ENCODE assay signal across 22 cellular contexts in the genomic region with DNA sequence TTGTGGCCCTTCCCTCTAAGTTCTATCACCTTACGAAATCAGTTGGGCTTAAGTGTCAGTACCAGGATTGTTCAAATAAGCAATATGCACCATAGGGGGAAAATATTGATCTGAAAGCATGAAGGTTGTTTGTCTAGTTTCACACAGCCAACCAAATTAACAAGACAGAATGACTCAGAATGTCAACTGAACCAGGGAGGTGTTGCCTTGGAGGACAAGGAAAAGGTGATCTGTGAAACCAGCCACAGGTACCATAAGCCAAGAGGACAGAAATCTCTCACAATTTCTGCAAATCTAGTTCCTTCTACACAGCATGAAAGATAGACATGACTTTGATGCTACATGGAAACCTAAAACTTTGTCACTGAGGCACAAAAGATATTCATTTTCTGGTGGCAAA.
"Had no signal": no experiment of that assay in that cellular context is flagged by ENCODE, and none has a peak within 500 bp of the region (broad histone marks: within the 10 kb centered on the region; RNA-seq: fewer than 3 reads in every experiment).

No MANE protein-coding gene starts in this region.

- H3K36me3 ChIP-seq: brain microvascular endothelial cell, cardiac muscle cell, MG63, Peyer's patch, SJCRH30, WERI-Rb-1 had no signal

- H3K27ac ChIP-seq: brain microvascular endothelial cell, cardiac muscle cell, KMS-11, Peyer's patch, RWPE1, SJCRH30, WERI-Rb-1 had no signal

- H3K27me3 Mint-ChIP-seq: activated naive CD4-positive, alpha-beta T cell treated with anti-CD3 and anti-CD28 coated beads, Interleukin-2, amount 50 U/mL, for 24 hours had no signal

- DNase-seq: activated CD4-positive, alpha-beta T cell treated with anti-CD3 and anti-CD28 coated beads for 4 hours; activated CD8-positive, alpha-beta T cell treated with anti-CD3 and anti-CD28 coated beads, Interleukin-2, amount 10 ng/mL, durations not matched to agents 7 days and 5 days; activated T-cell treated with anti-CD3 and anti-CD28 coated beads, Interleukin-2, amount 50 U/mL, for 48 hours; brain microvascular endothelial cell; MG63; MV-4-11; NCI-H1092 treated with DMSO at 0.1 percent for 48 hours; NCI-H1417 treated with DMSO at 0.1 percent for 48 hours; NCI-H1694; NCI-H2029; NCI-H510A treated with DMSO at 0.1 percent for 48 hours; NCI-H69; Peyer's patch; Right ventricle myocardium superior; SJCRH30; SK-N-SH; T-helper 1 cell; WERI-Rb-1 had no signal

- H3K9me3 Mint-ChIP-seq: activated naive CD4-positive, alpha-beta T cell treated with anti-CD3 and anti-CD28 coated beads, Interleukin-2, amount 50 U/mL, for 24 hours had no signal

- H3K27ac Mint-ChIP-seq: activated CD8-positive, alpha-beta T cell treated with anti-CD3 and anti-CD28 coated beads, Interleukin-2, amount 10 ng/mL, durations not matched to agents 7 days and 5 days; activated naive CD4-positive, alpha-beta T cell treated with anti-CD3 and anti-CD28 coated beads, Interleukin-2, amount 50 U/mL, for 24 hours had no signal

- H3K4me3 Mint-ChIP-seq: activated CD8-positive, alpha-beta T cell treated with anti-CD3 and anti-CD28 coated beads, Interleukin-2, amount 10 ng/mL, durations not matched to agents 7 days and 5 days; activated naive CD4-positive, alpha-beta T cell treated with anti-CD3 and anti-CD28 coated beads, Interleukin-2, amount 50 U/mL, for 24 hours had no signal

- ATAC-seq: activated CD8-positive, alpha-beta T cell treated with anti-CD3 and anti-CD28 coated beads, Interleukin-2, amount 10 ng/mL, durations not matched to agents 7 days and 5 days had no signal

- H3K4me3 ChIP-seq: cardiac muscle cell, MG63, Peyer's patch, SJCRH30 had no signal

- H3K4me1 ChIP-seq: Peyer's patch, SJCRH30 had no signal

- H3K9me3 ChIP-seq: MG63, Peyer's patch, SJCRH30, SK-N-SH had no signal

- H3K27me3 ChIP-seq: brain microvascular endothelial cell, cardiac muscle cell, MG63, Peyer's patch, SJCRH30 had no signal
